Comparison of ENCODE assay signal across 1 cellular context in the genomic region with DNA sequence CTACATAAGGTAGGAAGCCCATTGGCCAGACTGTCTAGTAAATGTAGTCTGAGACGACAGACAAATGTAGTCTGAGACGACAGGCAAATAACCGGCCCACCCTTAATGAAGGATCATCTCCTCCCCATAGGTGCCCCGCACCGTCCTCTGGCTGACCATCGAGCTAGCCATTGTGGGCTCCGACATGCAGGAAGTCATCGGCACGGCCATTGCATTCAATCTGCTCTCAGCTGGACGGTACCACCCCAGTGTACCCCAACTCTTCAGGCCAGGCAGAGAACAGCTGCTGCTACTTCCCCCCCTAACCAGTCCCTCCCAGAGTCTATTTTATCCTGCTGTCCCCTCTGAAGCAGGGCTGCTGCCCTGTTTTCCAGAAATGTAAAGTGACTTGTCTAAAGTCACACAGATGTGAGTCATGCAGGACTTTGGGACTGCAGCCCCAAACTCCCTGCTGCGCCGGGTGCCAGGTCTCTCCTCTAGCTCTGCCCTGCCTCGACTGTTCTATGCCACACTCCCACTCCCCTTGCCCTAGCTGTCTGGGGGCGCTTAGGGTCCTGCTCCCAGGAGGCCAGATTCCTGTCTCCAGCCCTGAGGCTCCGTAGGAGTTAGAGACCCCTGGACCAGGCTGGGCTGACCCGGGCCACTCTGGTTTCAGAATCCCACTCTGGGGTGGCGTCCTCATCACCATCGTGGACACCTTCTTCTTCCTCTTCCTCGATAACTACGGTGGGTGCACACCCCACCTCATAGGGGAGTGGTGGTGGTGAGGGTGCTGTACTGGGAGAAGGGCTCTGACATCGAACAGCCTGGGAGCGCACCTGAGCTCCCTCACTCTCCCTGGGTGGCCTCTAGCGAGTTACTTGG.
TF ChIP-seq lines count a peak whose summit lies in the region.

No MANE protein-coding gene starts in this region.

TF ChIP-seq in HepG2, 621 proteins besides CTCF, POLR2A, EP300 and RAD21 (continued from another document and continues in another):
- TF ChIP-seq IKZF1 (IDR thresholded peaks at IDR 0.05) = no peak
- TF ChIP-seq, protein P1, sequence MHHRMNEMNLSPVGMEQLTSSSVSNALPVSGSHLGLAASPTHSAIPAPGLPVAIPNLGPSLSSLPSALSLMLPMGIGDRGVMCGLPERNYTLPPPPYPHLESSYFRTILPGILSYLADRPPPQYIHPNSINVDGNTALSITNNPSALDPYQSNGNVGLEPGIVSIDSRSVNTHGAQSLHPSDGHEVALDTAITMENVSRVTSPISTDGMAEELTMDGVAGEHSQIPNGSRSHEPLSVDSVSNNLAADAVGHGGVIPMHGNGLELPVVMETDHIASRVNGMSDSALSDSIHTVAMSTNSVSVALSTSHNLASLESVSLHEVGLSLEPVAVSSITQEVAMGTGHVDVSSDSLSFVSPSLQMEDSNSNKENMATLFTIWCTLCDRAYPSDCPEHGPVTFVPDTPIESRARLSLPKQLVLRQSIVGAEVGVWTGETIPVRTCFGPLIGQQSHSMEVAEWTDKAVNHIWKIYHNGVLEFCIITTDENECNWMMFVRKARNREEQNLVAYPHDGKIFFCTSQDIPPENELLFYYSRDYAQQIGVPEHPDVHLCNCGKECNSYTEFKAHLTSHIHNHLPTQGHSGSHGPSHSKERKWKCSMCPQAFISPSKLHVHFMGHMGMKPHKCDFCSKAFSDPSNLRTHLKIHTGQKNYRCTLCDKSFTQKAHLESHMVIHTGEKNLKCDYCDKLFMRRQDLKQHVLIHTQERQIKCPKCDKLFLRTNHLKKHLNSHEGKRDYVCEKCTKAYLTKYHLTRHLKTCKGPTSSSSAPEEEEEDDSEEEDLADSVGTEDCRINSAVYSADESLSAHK (CRISPR knock-in tag; IDR thresholded peaks at IDR 0.05; ENCODE audit: borderline replicate concordance) = 0 out of 2 replicates have a peak, but pooled peaks have one; percentile 14
- TF ChIP-seq ATRX (CRISPR knock-in tag; IDR thresholded peaks at IDR 0.05; ENCODE audit: borderline replicate concordance) = no peak
- TF ChIP-seq SIN3A (IDR thresholded peaks at IDR 0.05; ENCODE audit: borderline replicate concordance, low read depth, low read length) = no peak
- TF ChIP-seq SNAI1 (CRISPR knock-in tag; IDR thresholded peaks at IDR 0.05; ENCODE audit: borderline replicate concordance) = no peak
- no peak for TF ChIP-seq SIX4 (CRISPR knock-in tag; IDR thresholded peaks at IDR 0.05)
- no peak for TF ChIP-seq ZNF615 (CRISPR knock-in tag; IDR thresholded peaks at IDR 0.05; ENCODE audit: borderline replicate concordance)
- TF ChIP-seq, protein P2, sequence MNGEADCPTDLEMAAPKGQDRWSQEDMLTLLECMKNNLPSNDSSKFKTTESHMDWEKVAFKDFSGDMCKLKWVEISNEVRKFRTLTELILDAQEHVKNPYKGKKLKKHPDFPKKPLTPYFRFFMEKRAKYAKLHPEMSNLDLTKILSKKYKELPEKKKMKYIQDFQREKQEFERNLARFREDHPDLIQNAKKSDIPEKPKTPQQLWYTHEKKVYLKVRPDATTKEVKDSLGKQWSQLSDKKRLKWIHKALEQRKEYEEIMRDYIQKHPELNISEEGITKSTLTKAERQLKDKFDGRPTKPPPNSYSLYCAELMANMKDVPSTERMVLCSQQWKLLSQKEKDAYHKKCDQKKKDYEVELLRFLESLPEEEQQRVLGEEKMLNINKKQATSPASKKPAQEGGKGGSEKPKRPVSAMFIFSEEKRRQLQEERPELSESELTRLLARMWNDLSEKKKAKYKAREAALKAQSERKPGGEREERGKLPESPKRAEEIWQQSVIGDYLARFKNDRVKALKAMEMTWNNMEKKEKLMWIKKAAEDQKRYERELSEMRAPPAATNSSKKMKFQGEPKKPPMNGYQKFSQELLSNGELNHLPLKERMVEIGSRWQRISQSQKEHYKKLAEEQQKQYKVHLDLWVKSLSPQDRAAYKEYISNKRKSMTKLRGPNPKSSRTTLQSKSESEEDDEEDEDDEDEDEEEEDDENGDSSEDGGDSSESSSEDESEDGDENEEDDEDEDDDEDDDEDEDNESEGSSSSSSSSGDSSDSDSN (CRISPR knock-in tag; IDR thresholded peaks at IDR 0.05) = peak; percentile 38; the same call in 1 of the 2 replicates
- TF ChIP-seq, protein P3, sequence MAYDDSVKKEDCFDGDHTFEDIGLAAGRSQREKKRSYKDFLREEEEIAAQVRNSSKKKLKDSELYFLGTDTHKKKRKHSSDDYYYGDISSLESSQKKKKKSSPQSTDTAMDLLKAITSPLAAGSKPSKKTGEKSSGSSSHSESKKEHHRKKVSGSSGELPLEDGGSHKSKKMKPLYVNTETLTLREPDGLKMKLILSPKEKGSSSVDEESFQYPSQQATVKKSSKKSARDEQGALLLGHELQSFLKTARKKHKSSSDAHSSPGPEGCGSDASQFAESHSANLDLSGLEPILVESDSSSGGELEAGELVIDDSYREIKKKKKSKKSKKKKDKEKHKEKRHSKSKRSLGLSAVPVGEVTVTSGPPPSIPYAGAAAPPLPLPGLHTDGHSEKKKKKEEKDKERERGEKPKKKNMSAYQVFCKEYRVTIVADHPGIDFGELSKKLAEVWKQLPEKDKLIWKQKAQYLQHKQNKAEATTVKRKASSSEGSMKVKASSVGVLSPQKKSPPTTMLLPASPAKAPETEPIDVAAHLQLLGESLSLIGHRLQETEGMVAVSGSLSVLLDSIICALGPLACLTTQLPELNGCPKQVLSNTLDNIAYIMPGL (CRISPR knock-in tag; IDR thresholded peaks at IDR 0.05; ENCODE audit: borderline replicate concordance in 1 of 2, low read depth in 1 of 2) = no peak
- TF ChIP-seq ZNF616 (CRISPR knock-in tag; IDR thresholded peaks at IDR 0.05; ENCODE audit: low read depth) = 0 out of 2 replicates have a peak, but pooled peaks have one; percentile 47
- no peak for TF ChIP-seq ZFP36 (IDR thresholded peaks at IDR 0.05; ENCODE audit: borderline replicate concordance, low read depth, low read length, partially characterized antibody)
- TF ChIP-seq ZSCAN21 (CRISPR knock-in tag; IDR thresholded peaks at IDR 0.05; ENCODE audit: borderline replicate concordance) = 0 out of 2 replicates have a peak, but pooled peaks have one; percentile 63
- no peak for TF ChIP-seq PITX1 (CRISPR knock-in tag; IDR thresholded peaks at IDR 0.05)
- no peak for TF ChIP-seq HOXD1 (CRISPR knock-in tag; IDR thresholded peaks at IDR 0.05)
- no peak for TF ChIP-seq TOPORS (CRISPR knock-in tag; IDR thresholded peaks at IDR 0.05)
- TF ChIP-seq ZFP41 (CRISPR knock-in tag; IDR thresholded peaks at IDR 0.05; ENCODE audit: borderline replicate concordance) = peak; percentile 22; the same call in 1 of the 2 replicates
- peak; percentile 52; the same call in 1 of the 2 replicates for TF ChIP-seq ZNF607 (CRISPR knock-in tag; IDR thresholded peaks at IDR 0.05; ENCODE audit: borderline replicate concordance)
- TF ChIP-seq, protein P4, sequence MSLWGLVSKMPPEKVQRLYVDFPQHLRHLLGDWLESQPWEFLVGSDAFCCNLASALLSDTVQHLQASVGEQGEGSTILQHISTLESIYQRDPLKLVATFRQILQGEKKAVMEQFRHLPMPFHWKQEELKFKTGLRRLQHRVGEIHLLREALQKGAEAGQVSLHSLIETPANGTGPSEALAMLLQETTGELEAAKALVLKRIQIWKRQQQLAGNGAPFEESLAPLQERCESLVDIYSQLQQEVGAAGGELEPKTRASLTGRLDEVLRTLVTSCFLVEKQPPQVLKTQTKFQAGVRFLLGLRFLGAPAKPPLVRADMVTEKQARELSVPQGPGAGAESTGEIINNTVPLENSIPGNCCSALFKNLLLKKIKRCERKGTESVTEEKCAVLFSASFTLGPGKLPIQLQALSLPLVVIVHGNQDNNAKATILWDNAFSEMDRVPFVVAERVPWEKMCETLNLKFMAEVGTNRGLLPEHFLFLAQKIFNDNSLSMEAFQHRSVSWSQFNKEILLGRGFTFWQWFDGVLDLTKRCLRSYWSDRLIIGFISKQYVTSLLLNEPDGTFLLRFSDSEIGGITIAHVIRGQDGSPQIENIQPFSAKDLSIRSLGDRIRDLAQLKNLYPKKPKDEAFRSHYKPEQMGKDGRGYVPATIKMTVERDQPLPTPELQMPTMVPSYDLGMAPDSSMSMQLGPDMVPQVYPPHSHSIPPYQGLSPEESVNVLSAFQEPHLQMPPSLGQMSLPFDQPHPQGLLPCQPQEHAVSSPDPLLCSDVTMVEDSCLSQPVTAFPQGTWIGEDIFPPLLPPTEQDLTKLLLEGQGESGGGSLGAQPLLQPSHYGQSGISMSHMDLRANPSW (CRISPR knock-in tag; IDR thresholded peaks at IDR 0.05; ENCODE audit: borderline replicate concordance) = no peak
- TF ChIP-seq, protein P5, sequence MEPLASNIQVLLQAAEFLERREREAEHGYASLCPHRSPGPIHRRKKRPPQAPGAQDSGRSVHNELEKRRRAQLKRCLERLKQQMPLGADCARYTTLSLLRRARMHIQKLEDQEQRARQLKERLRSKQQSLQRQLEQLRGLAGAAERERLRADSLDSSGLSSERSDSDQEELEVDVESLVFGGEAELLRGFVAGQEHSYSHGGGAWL (CRISPR knock-in tag; IDR thresholded peaks at IDR 0.05) = no peak
- TF ChIP-seq ZNF678 (CRISPR knock-in tag; IDR thresholded peaks at IDR 0.05) = no peak
- TF ChIP-seq KLF6 (CRISPR knock-in tag; IDR thresholded peaks at IDR 0.05) = no peak
- TF ChIP-seq SMAD1 (CRISPR knock-in tag; IDR thresholded peaks at IDR 0.05; ENCODE audit: borderline replicate concordance, low read depth) = 0 out of 2 replicates have a peak, but pooled peaks have one; percentile 27
- TF ChIP-seq ATF1 (CRISPR knock-in tag; IDR thresholded peaks at IDR 0.05) = no peak
- TF ChIP-seq, protein P6, sequence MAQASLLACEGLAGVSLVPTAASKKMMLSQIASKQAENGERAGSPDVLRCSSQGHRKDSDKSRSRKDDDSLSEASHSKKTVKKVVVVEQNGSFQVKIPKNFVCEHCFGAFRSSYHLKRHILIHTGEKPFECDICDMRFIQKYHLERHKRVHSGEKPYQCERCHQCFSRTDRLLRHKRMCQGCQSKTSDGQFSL (CRISPR knock-in tag; IDR thresholded peaks at IDR 0.05) = no peak
- no peak for TF ChIP-seq ZNF264 (CRISPR knock-in tag; IDR thresholded peaks at IDR 0.05)
- TF ChIP-seq YEATS4 (CRISPR knock-in tag; IDR thresholded peaks at IDR 0.05; ENCODE audit: borderline replicate concordance) = no peak; the same call in 1 of the 2 replicates
- TF ChIP-seq HNF4A (CRISPR knock-in tag; IDR thresholded peaks at IDR 0.05) = no peak
- TF ChIP-seq, protein P7, sequence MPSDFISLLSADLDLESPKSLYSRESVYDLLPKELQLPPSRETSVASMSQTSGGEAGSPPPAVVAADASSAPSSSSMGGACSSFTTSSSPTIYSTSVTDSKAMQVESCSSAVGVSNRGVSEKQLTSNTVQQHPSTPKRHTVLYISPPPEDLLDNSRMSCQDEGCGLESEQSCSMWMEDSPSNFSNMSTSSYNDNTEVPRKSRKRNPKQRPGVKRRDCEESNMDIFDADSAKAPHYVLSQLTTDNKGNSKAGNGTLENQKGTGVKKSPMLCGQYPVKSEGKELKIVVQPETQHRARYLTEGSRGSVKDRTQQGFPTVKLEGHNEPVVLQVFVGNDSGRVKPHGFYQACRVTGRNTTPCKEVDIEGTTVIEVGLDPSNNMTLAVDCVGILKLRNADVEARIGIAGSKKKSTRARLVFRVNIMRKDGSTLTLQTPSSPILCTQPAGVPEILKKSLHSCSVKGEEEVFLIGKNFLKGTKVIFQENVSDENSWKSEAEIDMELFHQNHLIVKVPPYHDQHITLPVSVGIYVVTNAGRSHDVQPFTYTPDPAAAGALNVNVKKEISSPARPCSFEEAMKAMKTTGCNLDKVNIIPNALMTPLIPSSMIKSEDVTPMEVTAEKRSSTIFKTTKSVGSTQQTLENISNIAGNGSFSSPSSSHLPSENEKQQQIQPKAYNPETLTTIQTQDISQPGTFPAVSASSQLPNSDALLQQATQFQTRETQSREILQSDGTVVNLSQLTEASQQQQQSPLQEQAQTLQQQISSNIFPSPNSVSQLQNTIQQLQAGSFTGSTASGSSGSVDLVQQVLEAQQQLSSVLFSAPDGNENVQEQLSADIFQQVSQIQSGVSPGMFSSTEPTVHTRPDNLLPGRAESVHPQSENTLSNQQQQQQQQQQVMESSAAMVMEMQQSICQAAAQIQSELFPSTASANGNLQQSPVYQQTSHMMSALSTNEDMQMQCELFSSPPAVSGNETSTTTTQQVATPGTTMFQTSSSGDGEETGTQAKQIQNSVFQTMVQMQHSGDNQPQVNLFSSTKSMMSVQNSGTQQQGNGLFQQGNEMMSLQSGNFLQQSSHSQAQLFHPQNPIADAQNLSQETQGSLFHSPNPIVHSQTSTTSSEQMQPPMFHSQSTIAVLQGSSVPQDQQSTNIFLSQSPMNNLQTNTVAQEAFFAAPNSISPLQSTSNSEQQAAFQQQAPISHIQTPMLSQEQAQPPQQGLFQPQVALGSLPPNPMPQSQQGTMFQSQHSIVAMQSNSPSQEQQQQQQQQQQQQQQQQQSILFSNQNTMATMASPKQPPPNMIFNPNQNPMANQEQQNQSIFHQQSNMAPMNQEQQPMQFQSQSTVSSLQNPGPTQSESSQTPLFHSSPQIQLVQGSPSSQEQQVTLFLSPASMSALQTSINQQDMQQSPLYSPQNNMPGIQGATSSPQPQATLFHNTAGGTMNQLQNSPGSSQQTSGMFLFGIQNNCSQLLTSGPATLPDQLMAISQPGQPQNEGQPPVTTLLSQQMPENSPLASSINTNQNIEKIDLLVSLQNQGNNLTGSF (CRISPR knock-in tag; IDR thresholded peaks at IDR 0.05) = no peak
- TF ChIP-seq RARG (CRISPR knock-in tag; IDR thresholded peaks at IDR 0.05; ENCODE audit: low read depth) = no peak
- TF ChIP-seq, protein P8, sequence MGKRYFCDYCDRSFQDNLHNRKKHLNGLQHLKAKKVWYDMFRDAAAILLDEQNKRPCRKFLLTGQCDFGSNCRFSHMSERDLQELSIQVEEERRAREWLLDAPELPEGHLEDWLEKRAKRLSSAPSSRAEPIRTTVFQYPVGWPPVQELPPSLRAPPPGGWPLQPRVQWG (CRISPR knock-in tag; IDR thresholded peaks at IDR 0.05; ENCODE audit: borderline replicate concordance, low read depth) = no peak
- TF ChIP-seq, protein P9, sequence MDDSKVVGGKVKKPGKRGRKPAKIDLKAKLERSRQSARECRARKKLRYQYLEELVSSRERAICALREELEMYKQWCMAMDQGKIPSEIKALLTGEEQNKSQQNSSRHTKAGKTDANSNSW (CRISPR knock-in tag; IDR thresholded peaks at IDR 0.05; ENCODE audit: borderline replicate concordance) = no peak
- TF ChIP-seq ZNF598 (CRISPR knock-in tag; IDR thresholded peaks at IDR 0.05; ENCODE audit: borderline replicate concordance) = peak; percentile 32; the same call in 1 of the 2 replicates
- TF ChIP-seq ZNF547 (CRISPR knock-in tag; IDR thresholded peaks at IDR 0.05) = peak; percentile 32; the same call in 1 of the 2 replicates
- TF ChIP-seq TCF7 (IDR thresholded peaks at IDR 0.05; ENCODE audit: low read depth) = 0 out of 2 replicates have a peak, but pooled peaks have one; percentile 0
- TF ChIP-seq ZNF326 (CRISPR knock-in tag; IDR thresholded peaks at IDR 0.05; ENCODE audit: borderline replicate concordance) = no peak
- no peak for TF ChIP-seq ZSCAN30 (CRISPR knock-in tag; IDR thresholded peaks at IDR 0.05)
- no peak for TF ChIP-seq SYNCRIP (IDR thresholded peaks at IDR 0.05; ENCODE audit: insufficient read depth, low read depth, low read length)
- no peak for TF ChIP-seq MAFG (CRISPR knock-in tag; IDR thresholded peaks at IDR 0.05)
- peak; percentile 88 for TF ChIP-seq FOSL2 (CRISPR knock-in tag; IDR thresholded peaks at IDR 0.05)
- no peak for TF ChIP-seq ZNF343 (CRISPR knock-in tag; IDR thresholded peaks at IDR 0.05)
